ENCODE assay signal across 13 cellular contexts in the genomic region with DNA sequence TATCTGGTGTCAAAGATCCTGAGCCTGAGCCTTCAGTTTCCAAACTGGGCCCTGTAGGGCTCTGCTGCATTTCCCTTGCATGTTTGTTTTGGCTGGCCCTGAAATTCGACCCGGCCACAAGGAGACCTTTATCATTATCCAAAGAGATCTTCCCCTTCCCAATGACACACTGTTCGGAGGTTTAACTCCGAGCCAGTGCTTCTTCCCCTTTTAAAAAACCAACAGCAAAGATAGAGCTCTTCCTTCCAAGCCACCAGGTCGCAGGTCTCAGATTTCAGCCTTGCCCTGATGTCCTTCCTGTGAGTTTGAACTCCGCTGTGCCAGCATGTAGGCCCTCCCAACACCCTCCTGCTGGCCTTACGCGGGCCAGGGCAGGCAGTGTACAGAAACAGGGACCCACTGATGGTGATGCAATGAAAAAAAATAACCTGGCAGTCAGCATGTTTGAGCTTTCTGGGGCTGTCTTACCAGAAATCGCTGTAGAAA. TPM values are rescaled to one million over a fixed set of nuclear protein-coding genes. Genes with fewer than 3 reads are reported as not detected.
DNase-seq lines count a peak whose midpoint lies in the region; ATAC-seq and TF ChIP-seq lines count a peak whose summit lies in the region.
"Had no signal": no experiment of that assay in that cellular context is flagged by ENCODE, and none has a peak within 500 bp of the region (broad histone marks: within the 10 kb centered on the region; RNA-seq: fewer than 3 reads in every experiment).

No MANE protein-coding gene starts in this region.

- CTCF ChIA-PET in HEK293 (lab: Yijun Ruan, JAX) = interaction anchor here (0.5 to 1.4 kb wide), 4 partner anchors 23 to 1716 kb away, joined by 3 to 4 read pairs (median 3); no protein-coding TSS in a partner anchor

- H3K9me3 ChIP-seq in HEK293 (ENCODE audit: control insufficient read depth, insufficient read depth, low read depth, low read length) (no peaks in the 10 kb centered on the region), neural progenitor cell (ENCODE audit: low read depth) (no peaks in the 10 kb centered on the region)
- H3K9me3 ChIP-seq: ovary had no signal

- peak overlapping the region; percentile 21 for H3K27ac Mint-ChIP-seq in neural progenitor cell

- no peaks in the 10 kb centered on the region for H4K20me1 ChIP-seq in neural progenitor cell (ENCODE audit: low read depth)

- peaks cover 36% of the 10 kb centered on the region for H3K4me1 Mint-ChIP-seq in neural progenitor cell

- H3K9ac ChIP-seq in neural progenitor cell = no peak overlapping the region

- no peaks in the 10 kb centered on the region for H3K36me3 Mint-ChIP-seq in neural progenitor cell

- peaks cover 18% of the 10 kb centered on the region for H3F3A ChIP-seq in neural progenitor cell (ENCODE audit: low read depth)

- ATAC-seq in GM21528 (IDR thresholded peaks at IDR 0.05; ENCODE audit: low FRiP score, unreplicated experiment) = no peak
- ATAC-seq: Panc1 had no signal

- no peaks in the 10 kb centered on the region for H3K36me3 ChIP-seq in HEK293 (ENCODE audit: control insufficient read depth in 2 of 2, insufficient read depth in 1 of 2, low read length in 2 of 2)
- no peaks in the 10 kb centered on the region for H3K36me3 ChIP-seq in neural progenitor cell
- H3K36me3 ChIP-seq: ovary had no signal

- H3K27ac ChIP-seq in HEK293 (ENCODE audit: extremely low read depth, low read depth, low read length) (no peak overlapping the region), neural progenitor cell (peak overlapping the region; percentile 44)
- H3K27ac ChIP-seq: ovary had no signal

- DNase-seq in RPMI7951 (ENCODE audit: low read depth) (peak; percentile 6), fibroblast of the conjunctiva (ENCODE audit: low read depth) (peak; percentile 18), neural progenitor cell (ENCODE audit: low spot score) (peak; percentile 54), NCI-H1092 treated with DMSO at 0.1 percent for 48 hours (lab: John Stamatoyannopoulos, UW) (no peak), Ammon's horn (ENCODE audit: low spot score) (no peak), GM10266 (ENCODE audit: extremely low spot score) (no peak)
- DNase-seq: activated CD4-positive, CD25-positive, alpha-beta regulatory T cell treated with anti-CD3 and anti-CD28 coated beads, Interleukin-2, amount 50 U/mL, for 72 hours; activated gamma-delta T cell treated with Interleukin-2 at 50 U/mL for 16 hours; MM.1S; ovary had no signal

- POLR2A ChIA-PET in HEK293 (lab: Yijun Ruan, JAX) = interaction anchor here (1.3 kb wide), 1 partner anchor 882 kb away, joined by 3 read pairs; a partner anchor contains a TSS

- H3K4me1 ChIP-seq in HEK293 (ENCODE audit: control insufficient read depth, insufficient read depth, low read length) = 0 out of 2 replicates have a peak, but pooled peaks cover 4% of the 10 kb centered on the region
- H3K4me1 ChIP-seq in neural progenitor cell = peaks cover 39% of the 10 kb centered on the region

- no peaks in the 10 kb centered on the region for H3K9me3 Mint-ChIP-seq in neural progenitor cell

- H3K4me3 Mint-ChIP-seq in neural progenitor cell = peak overlapping the region; percentile 5

- no peak overlapping the region for H3K4me3 ChIP-seq in HEK293 (ENCODE audit: low read depth, low read length)
- H3K4me3 ChIP-seq in neural progenitor cell = peak overlapping the region; percentile 6
- H3K4me3 ChIP-seq: ovary had no signal

- peaks cover 24% of the 10 kb centered on the region for H3K27me3 Mint-ChIP-seq in neural progenitor cell (ENCODE audit: insufficient read depth, low read depth)

- H3K27me3 ChIP-seq in neural progenitor cell = no peaks in the 10 kb centered on the region
- H3K27me3 ChIP-seq: ovary had no signal

- peak overlapping the region; percentile 72 for H3K4me2 ChIP-seq in neural progenitor cell

- no peaks in the 10 kb centered on the region for H3K79me2 ChIP-seq in neural progenitor cell (ENCODE audit: low read depth)

- peak overlapping the region; percentile 30 for H2AFZ ChIP-seq in neural progenitor cell (replicated peaks)

- no peak for TF ChIP-seq CTCF in HEK293 (tag by site-specific recombination; IDR thresholded peaks at IDR 0.05)
- no peak for TF ChIP-seq CTCF in neural progenitor cell (IDR thresholded peaks at IDR 0.05)
- TF ChIP-seq CTCF in GM10266 (IDR thresholded peaks at IDR 0.05; ENCODE audit: control insufficient read depth, insufficient read depth, low read depth, missing control alignments) = no peak

TF ChIP-seq in HEK293, 187 proteins besides CTCF, POLR2A, EP300 and RAD21 (continues in another document):
- TF ChIP-seq, protein P1, sequence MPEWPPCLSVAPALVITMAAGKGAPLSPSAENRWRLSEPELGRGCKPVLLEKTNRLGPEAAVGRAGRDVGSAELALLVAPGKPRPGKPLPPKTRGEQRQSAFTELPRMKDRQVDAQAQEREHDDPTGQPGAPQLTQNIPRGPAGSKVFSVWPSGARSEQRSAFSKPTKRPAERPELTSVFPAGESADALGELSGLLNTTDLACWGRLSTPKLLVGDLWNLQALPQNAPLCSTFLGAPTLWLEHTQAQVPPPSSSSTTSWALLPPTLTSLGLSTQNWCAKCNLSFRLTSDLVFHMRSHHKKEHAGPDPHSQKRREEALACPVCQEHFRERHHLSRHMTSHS (tag by site-specific recombination; IDR thresholded peaks at IDR 0.05) = no peak
- TF ChIP-seq ZNF658 (tag by site-specific recombination; IDR thresholded peaks at IDR 0.05) = no peak
- TF ChIP-seq, protein P2, sequence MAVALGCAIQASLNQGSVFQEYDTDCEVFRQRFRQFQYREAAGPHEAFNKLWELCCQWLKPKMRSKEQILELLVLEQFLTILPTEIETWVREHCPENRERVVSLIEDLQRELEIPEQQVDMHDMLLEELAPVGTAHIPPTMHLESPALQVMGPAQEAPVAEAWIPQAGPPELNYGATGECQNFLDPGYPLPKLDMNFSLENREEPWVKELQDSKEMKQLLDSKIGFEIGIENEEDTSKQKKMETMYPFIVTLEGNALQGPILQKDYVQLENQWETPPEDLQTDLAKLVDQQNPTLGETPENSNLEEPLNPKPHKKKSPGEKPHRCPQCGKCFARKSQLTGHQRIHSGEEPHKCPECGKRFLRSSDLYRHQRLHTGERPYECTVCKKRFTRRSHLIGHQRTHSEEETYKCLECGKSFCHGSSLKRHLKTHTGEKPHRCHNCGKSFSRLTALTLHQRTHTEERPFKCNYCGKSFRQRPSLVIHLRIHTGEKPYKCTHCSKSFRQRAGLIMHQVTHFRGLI (tag by site-specific recombination; IDR thresholded peaks at IDR 0.05) = 0 out of 2 replicates have a peak, but pooled peaks have one; percentile 34
- no peak for TF ChIP-seq OSR2 (tag by site-specific recombination; IDR thresholded peaks at IDR 0.05)
- TF ChIP-seq, protein P3, sequence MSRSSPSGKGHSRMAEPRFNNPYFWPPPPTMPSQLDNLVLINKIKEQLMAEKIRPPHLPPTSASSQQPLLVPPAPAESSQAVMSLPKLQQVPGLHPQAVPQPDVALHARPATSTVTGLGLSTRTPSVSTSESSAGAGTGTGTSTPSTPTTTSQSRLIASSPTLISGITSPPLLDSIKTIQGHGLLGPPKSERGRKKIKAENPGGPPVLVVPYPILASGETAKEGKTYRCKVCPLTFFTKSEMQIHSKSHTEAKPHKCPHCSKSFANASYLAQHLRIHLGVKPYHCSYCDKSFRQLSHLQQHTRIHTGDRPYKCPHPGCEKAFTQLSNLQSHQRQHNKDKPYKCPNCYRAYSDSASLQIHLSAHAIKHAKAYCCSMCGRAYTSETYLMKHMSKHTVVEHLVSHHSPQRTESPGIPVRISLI (tag by site-specific recombination; IDR thresholded peaks at IDR 0.05) = no peak
- no peak for TF ChIP-seq ZNF155 (tag by site-specific recombination; IDR thresholded peaks at IDR 0.05)
- TF ChIP-seq ZBTB17 (tag by site-specific recombination; IDR thresholded peaks at IDR 0.05) = no peak
- no peak for TF ChIP-seq ZNF391 (tag by site-specific recombination; IDR thresholded peaks at IDR 0.05; ENCODE audit: borderline replicate concordance, low read depth)
- TF ChIP-seq ZIC2 (tag by site-specific recombination; IDR thresholded peaks at IDR 0.05) = peak; percentile 42
- no peak for TF ChIP-seq ZNF629 (tag by site-specific recombination; IDR thresholded peaks at IDR 0.05)
- TF ChIP-seq, protein P4, sequence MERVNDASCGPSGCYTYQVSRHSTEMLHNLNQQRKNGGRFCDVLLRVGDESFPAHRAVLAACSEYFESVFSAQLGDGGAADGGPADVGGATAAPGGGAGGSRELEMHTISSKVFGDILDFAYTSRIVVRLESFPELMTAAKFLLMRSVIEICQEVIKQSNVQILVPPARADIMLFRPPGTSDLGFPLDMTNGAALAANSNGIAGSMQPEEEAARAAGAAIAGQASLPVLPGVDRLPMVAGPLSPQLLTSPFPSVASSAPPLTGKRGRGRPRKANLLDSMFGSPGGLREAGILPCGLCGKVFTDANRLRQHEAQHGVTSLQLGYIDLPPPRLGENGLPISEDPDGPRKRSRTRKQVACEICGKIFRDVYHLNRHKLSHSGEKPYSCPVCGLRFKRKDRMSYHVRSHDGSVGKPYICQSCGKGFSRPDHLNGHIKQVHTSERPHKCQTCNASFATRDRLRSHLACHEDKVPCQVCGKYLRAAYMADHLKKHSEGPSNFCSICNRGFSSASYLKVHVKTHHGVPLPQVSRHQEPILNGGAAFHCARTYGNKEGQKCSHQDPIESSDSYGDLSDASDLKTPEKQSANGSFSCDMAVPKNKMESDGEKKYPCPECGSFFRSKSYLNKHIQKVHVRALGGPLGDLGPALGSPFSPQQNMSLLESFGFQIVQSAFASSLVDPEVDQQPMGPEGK (tag by site-specific recombination; IDR thresholded peaks at IDR 0.05) = no peak
- TF ChIP-seq, protein P5, sequence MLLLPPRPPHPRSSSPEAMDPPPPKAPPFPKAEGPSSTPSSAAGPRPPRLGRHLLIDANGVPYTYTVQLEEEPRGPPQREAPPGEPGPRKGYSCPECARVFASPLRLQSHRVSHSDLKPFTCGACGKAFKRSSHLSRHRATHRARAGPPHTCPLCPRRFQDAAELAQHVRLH (tag by site-specific recombination; IDR thresholded peaks at IDR 0.05) = no peak
- TF ChIP-seq ZNF202 (tag by site-specific recombination; IDR thresholded peaks at IDR 0.05; ENCODE audit: borderline replicate concordance) = no peak
- TF ChIP-seq ZNF157 (tag by site-specific recombination; IDR thresholded peaks at IDR 0.05) = no peak
- no peak for TF ChIP-seq ZNF473 (tag by site-specific recombination; IDR thresholded peaks at IDR 0.05)
- no peak for TF ChIP-seq ZNF664 (tag by site-specific recombination; IDR thresholded peaks at IDR 0.05)
- no peak for TF ChIP-seq ZNF623 (tag by site-specific recombination; IDR thresholded peaks at IDR 0.05)
- no peak for TF ChIP-seq ZNF596 (tag by site-specific recombination; IDR thresholded peaks at IDR 0.05)
- no peak for TF ChIP-seq ZNF354C (tag by site-specific recombination; IDR thresholded peaks at IDR 0.05; ENCODE audit: borderline replicate concordance, low read depth)

RNA-seq across cellular contexts. Expression of a gene that starts 53.1 kb away (rescaled TPM):
- 22.8 and 31.6 TPM in 2 replicates for total RNA-seq in RPMI7951 (2014; rRNA removed; shearing (Covaris generic))
- total RNA-seq in neural progenitor cell (ENCODE audit: low replicate concordance) = 10.9 and 16.4 TPM in 2 replicates

Comparison
In these comparisons a context has a peak if more than half of its experiments do, and no peak if none do; other contexts are left out.
1. DNase-seq: peak in RPMI7951 (single experiment), fibroblast of the conjunctiva (single experiment) and neural progenitor cell (single experiment); none in NCI-H1092 treated with DMSO at 0.1 percent for 48 hours (single experiment), Ammon's horn (single experiment) and GM10266 (single experiment).